20 cellular contexts compared by ENCODE assay signal in genomic region chr14:93076755-93077154, GRCh38. TPM values are rescaled to one million over a fixed set of nuclear protein-coding genes. Genes with fewer than 3 reads are reported as not detected.
DNase-seq lines count a peak whose midpoint lies in the region; ATAC-seq and TF ChIP-seq lines count a peak whose summit lies in the region.
"Had no signal": no experiment of that assay in that cellular context is flagged by ENCODE, and none has a peak within 500 bp of the region (broad histone marks: within the 10 kb centered on the region; RNA-seq: fewer than 3 reads in every experiment).

No MANE protein-coding gene starts in this region.

- peaks cover 10% of the 10 kb centered on the region for H3K36me3 Mint-ChIP-seq in activated T-cell treated with anti-CD3 and anti-CD28 coated beads, Interleukin-2, amount 50 U/mL, for 24 hours (ENCODE audit: low read depth)
- no peaks in the 10 kb centered on the region for H3K36me3 Mint-ChIP-seq in activated T-helper 17 cell treated with anti-CD3 and anti-CD28 coated beads, Interleukin-2, amount 50 U/mL, for 72 hours (ENCODE audit: low read depth)
- H3K36me3 Mint-ChIP-seq in memory B cell (peaks cover 2% of the 10 kb centered on the region), MCF 10A (ENCODE audit: insufficient read depth, unreplicated experiment) (peaks cover 9% of the 10 kb centered on the region)
- peaks cover 36% of the 10 kb centered on the region for H3K36me3 Mint-ChIP-seq in stimulated activated memory B cell treated with anti-CD40 and anti-IgM and Interleukin-4, amounts not matched to agents 10 μg/mL and 1 μg/mL and 100 μg/mL, for 72 hours

- H3K4me3 Mint-ChIP-seq in activated T-cell treated with anti-CD3 and anti-CD28 coated beads, Interleukin-2, amount 50 U/mL, for 24 hours = no peak overlapping the region
- no peak overlapping the region for H3K4me3 Mint-ChIP-seq in activated T-helper 17 cell treated with anti-CD3 and anti-CD28 coated beads, Interleukin-2, amount 50 U/mL, for 72 hours
- H3K4me3 Mint-ChIP-seq in memory B cell (peak overlapping the region; percentile 33), MCF 10A (ENCODE audit: unreplicated experiment) (no peak overlapping the region)
- no peak overlapping the region for H3K4me3 Mint-ChIP-seq in stimulated activated memory B cell treated with anti-CD40 and anti-IgM and Interleukin-4, amounts not matched to agents 10 μg/mL and 1 μg/mL and 100 μg/mL, for 72 hours

- no TSS peak for BruUV-seq in MCF 10A (replicated peaks; lab: Mats Ljungman, UMichigan)

- H3K27ac Mint-ChIP-seq in activated T-cell treated with anti-CD3 and anti-CD28 coated beads, Interleukin-2, amount 50 U/mL, for 24 hours = peak overlapping the region; percentile 45
- peak overlapping the region; percentile 1 for H3K27ac Mint-ChIP-seq in activated T-helper 17 cell treated with anti-CD3 and anti-CD28 coated beads, Interleukin-2, amount 50 U/mL, for 72 hours
- H3K27ac Mint-ChIP-seq in memory B cell (peak overlapping the region; percentile 56), MCF 10A (ENCODE audit: low read depth, unreplicated experiment) (no peak overlapping the region)
- peak overlapping the region; percentile 86 for H3K27ac Mint-ChIP-seq in stimulated activated memory B cell treated with anti-CD40 and anti-IgM and Interleukin-4, amounts not matched to agents 10 μg/mL and 1 μg/mL and 100 μg/mL, for 72 hours

- TF ChIP-seq CTCF in MCF 10A (IDR thresholded peaks at IDR 0.05; ENCODE audit: unreplicated experiment) = no peak

- DNase-seq in activated T-cell treated with anti-CD3 and anti-CD28 coated beads, Interleukin-2, amount 50 U/mL, for 24 hours = no peak
- DNase-seq in activated T-cell treated with anti-CD3 and anti-CD28 coated beads, Interleukin-2, amount 50 U/mL, for 48 hours = no peak
- DNase-seq in memory B cell (ENCODE audit: low spot score in 2 of 2) (no peak), MCF 10A (ENCODE audit: unreplicated experiment) (no peak)
- DNase-seq: activated CD4-positive, alpha-beta T cell treated with anti-CD3 and anti-CD28 coated beads, Interleukin-2, amount 50 U/mL, for 1 hour; COR-L47; DND-41; effector memory CD4-positive, alpha-beta T cell; foreskin keratinocyte; GM23248; Karpas-422; NCI-H1694 treated with DMSO at 0.1 percent for 48 hours; NCI-H526; WERI-Rb-1 had no signal

- no peak for ATAC-seq in activated T-helper 17 cell treated with anti-CD3 and anti-CD28 coated beads, Interleukin-2, amount 50 U/mL, for 72 hours (replicated peaks)
- ATAC-seq in memory B cell (ENCODE audit: low read depth) (no peak), HG02798 (IDR thresholded peaks at IDR 0.05; ENCODE audit: poor library complexity, unreplicated experiment) (no peak), HG02981 (IDR thresholded peaks at IDR 0.05; ENCODE audit: unreplicated experiment) (no peak)
- ATAC-seq in stimulated activated memory B cell treated with anti-CD40 and anti-IgM and Interleukin-4, amounts not matched to agents 10 μg/mL and 1 μg/mL and 100 μg/mL, for 72 hours = no peak
- ATAC-seq: esophagus mucosa, foreskin keratinocyte, left lung had no signal

- no peaks in the 10 kb centered on the region for H3K27me3 Mint-ChIP-seq in activated T-cell treated with anti-CD3 and anti-CD28 coated beads, Interleukin-2, amount 50 U/mL, for 24 hours
- no peaks in the 10 kb centered on the region for H3K27me3 Mint-ChIP-seq in activated T-helper 17 cell treated with anti-CD3 and anti-CD28 coated beads, Interleukin-2, amount 50 U/mL, for 72 hours
- H3K27me3 Mint-ChIP-seq in memory B cell (no peaks in the 10 kb centered on the region), MCF 10A (ENCODE audit: insufficient read depth, unreplicated experiment) (no peaks in the 10 kb centered on the region)
- no peaks in the 10 kb centered on the region for H3K27me3 Mint-ChIP-seq in stimulated activated memory B cell treated with anti-CD40 and anti-IgM and Interleukin-4, amounts not matched to agents 10 μg/mL and 1 μg/mL and 100 μg/mL, for 72 hours

- H3K9me3 Mint-ChIP-seq in activated T-cell treated with anti-CD3 and anti-CD28 coated beads, Interleukin-2, amount 50 U/mL, for 24 hours = no peaks in the 10 kb centered on the region
- no peaks in the 10 kb centered on the region for H3K9me3 Mint-ChIP-seq in activated T-helper 17 cell treated with anti-CD3 and anti-CD28 coated beads, Interleukin-2, amount 50 U/mL, for 72 hours
- H3K9me3 Mint-ChIP-seq in memory B cell (no peaks in the 10 kb centered on the region), MCF 10A (ENCODE audit: unreplicated experiment) (no peaks in the 10 kb centered on the region)
- no peaks in the 10 kb centered on the region for H3K9me3 Mint-ChIP-seq in stimulated activated memory B cell treated with anti-CD40 and anti-IgM and Interleukin-4, amounts not matched to agents 10 μg/mL and 1 μg/mL and 100 μg/mL, for 72 hours

- CTCF ChIA-PET in MCF 10A (lab: Yijun Ruan, JAX) = interaction anchor here (0.9 kb wide), 1 partner anchor 108 kb away, joined by 4 read pairs; the partner anchor contains the start of genes LYSET and MOAP1

- intact Hi-C loops in MCF 10A (cut with micrococcal nuclease) = no loop called here

- H3K4me1 Mint-ChIP-seq in activated T-cell treated with anti-CD3 and anti-CD28 coated beads, Interleukin-2, amount 50 U/mL, for 24 hours (ENCODE audit: low read depth) = peaks cover 65% of the 10 kb centered on the region
- H3K4me1 Mint-ChIP-seq in activated T-helper 17 cell treated with anti-CD3 and anti-CD28 coated beads, Interleukin-2, amount 50 U/mL, for 72 hours = peaks cover 9% of the 10 kb centered on the region
- H3K4me1 Mint-ChIP-seq in memory B cell (peaks cover 57% of the 10 kb centered on the region), MCF 10A (ENCODE audit: insufficient read depth, unreplicated experiment) (peaks cover 18% of the 10 kb centered on the region)
- peaks cover 80% of the 10 kb centered on the region for H3K4me1 Mint-ChIP-seq in stimulated activated memory B cell treated with anti-CD40 and anti-IgM and Interleukin-4, amounts not matched to agents 10 μg/mL and 1 μg/mL and 100 μg/mL, for 72 hours

- POLR2A ChIA-PET in MCF 10A (lab: Yijun Ruan, JAX) = no interaction called here

RNA-seq across cellular contexts. Expression of gene ITPK1, which starts 39.0 kb away (rescaled TPM):
- total RNA-seq in activated T-helper 17 cell treated with anti-CD3 and anti-CD28 coated beads, Interleukin-2, amount 50 U/mL, for 72 hours = 10 to 100 TPM; 32.1 to 48.9 TPM
- total RNA-seq in MCF 10A (2022) = 84.7 and 133 TPM in 2 replicates
